In genomic region chr3:182115328-182116045, GRCh38 we compare ENCODE assay signal across 19 cellular contexts.
DNase-seq lines count a peak whose midpoint lies in the region; TF ChIP-seq lines count a peak whose summit lies in the region.
"Had no signal": no experiment of that assay in that cellular context is flagged by ENCODE, and none has a peak within 500 bp of the region (broad histone marks: within the 10 kb centered on the region; RNA-seq: fewer than 3 reads in every experiment).

No MANE protein-coding gene starts in this region.

- H3K36me3 ChIP-seq in neural progenitor cell = no peaks in the 10 kb centered on the region
- H3K36me3 ChIP-seq: MG63, Peyer's patch, SJCRH30 had no signal

- H3K36me3 Mint-ChIP-seq in neural progenitor cell = no peaks in the 10 kb centered on the region
- H3K36me3 Mint-ChIP-seq: CD4-positive, CD25-positive, alpha-beta regulatory T cell had no signal

- no peaks in the 10 kb centered on the region for H4K20me1 ChIP-seq in neural progenitor cell (ENCODE audit: low read depth)

- TF ChIP-seq CTCF in fibroblast of the aortic adventitia (IDR thresholded peaks at IDR 0.05; ENCODE audit: insufficient read depth, low read length) = no peak
- no peak for TF ChIP-seq CTCF in foreskin fibroblast (IDR thresholded peaks at IDR 0.05; ENCODE audit: low read depth, low read length)
- TF ChIP-seq CTCF in neural progenitor cell (IDR thresholded peaks at IDR 0.05) = no peak

- H3K4me1 ChIP-seq in neural progenitor cell = peaks cover 2% of the 10 kb centered on the region
- H3K4me1 ChIP-seq: Peyer's patch, SJCRH30 had no signal

- no peaks in the 10 kb centered on the region for H3K27me3 Mint-ChIP-seq in neural progenitor cell (ENCODE audit: insufficient read depth, low read depth)
- H3K27me3 Mint-ChIP-seq: CD4-positive, CD25-positive, alpha-beta regulatory T cell had no signal

- H3K9me3 ChIP-seq in neural progenitor cell (ENCODE audit: low read depth) = no peaks in the 10 kb centered on the region
- H3K9me3 ChIP-seq: MG63, Peyer's patch, SJCRH30 had no signal

- no peak overlapping the region for H3K4me3 Mint-ChIP-seq in neural progenitor cell
- H3K4me3 Mint-ChIP-seq: CD4-positive, CD25-positive, alpha-beta regulatory T cell had no signal

- H3K9ac ChIP-seq in neural progenitor cell = no peak overlapping the region

- no peaks in the 10 kb centered on the region for H3K27me3 ChIP-seq in neural progenitor cell
- H3K27me3 ChIP-seq: MG63, Peyer's patch, SJCRH30 had no signal

- no peaks in the 10 kb centered on the region for H3F3A ChIP-seq in neural progenitor cell (ENCODE audit: low read depth)

- H3K4me1 Mint-ChIP-seq in neural progenitor cell = no peaks in the 10 kb centered on the region
- H3K4me1 Mint-ChIP-seq: CD4-positive, CD25-positive, alpha-beta regulatory T cell had no signal

- H3K4me3 ChIP-seq in fibroblast of the aortic adventitia (ENCODE audit: low read depth, low read length) (no peak overlapping the region), foreskin fibroblast (ENCODE audit: low read depth in 1 of 2, low read length in 2 of 2) (no peak overlapping the region), neural progenitor cell (no peak overlapping the region)
- H3K4me3 ChIP-seq: K562, MG63, Peyer's patch, SJCRH30 had no signal

- no peaks in the 10 kb centered on the region for H3K79me2 ChIP-seq in neural progenitor cell (ENCODE audit: low read depth)

- H3K27ac Mint-ChIP-seq in neural progenitor cell = no peak overlapping the region
- H3K27ac Mint-ChIP-seq: CD4-positive, CD25-positive, alpha-beta regulatory T cell had no signal

- peak; percentile 94 for DNase-seq in DMS 273 (lab: John Stamatoyannopoulos, UW; ENCODE audit: unreplicated experiment)
- peak; percentile 81 to 88 for DNase-seq in NCI-H446 (lab: John Stamatoyannopoulos, UW)
- peak; percentile 50 for DNase-seq in astrocyte of the hippocampus (ENCODE audit: low read depth, low spot score)
- DNase-seq in fibroblast of the aortic adventitia (ENCODE audit: low read depth) = peak; percentile 12
- DNase-seq in foreskin fibroblast = no peak
- no peak for DNase-seq in cortex of kidney (lab: John Stamatoyannopoulos, UW)
- DNase-seq in neural progenitor cell (ENCODE audit: low spot score) = no peak
- DNase-seq: CD4-positive, CD25-positive, alpha-beta regulatory T cell; COR-L47; DMS153; H7; MG63; NCI-H1417 treated with DMSO at 0.1 percent for 48 hours; NCI-H2029; NCI-H510A treated with DMSO at 0.1 percent for 48 hours; NCI-H774; Peyer's patch; SJCRH30 had no signal

- H3K27ac ChIP-seq in neural progenitor cell = no peak overlapping the region
- H3K27ac ChIP-seq: Peyer's patch, SJCRH30 had no signal

- H3K9me3 Mint-ChIP-seq in neural progenitor cell = peaks cover 7% of the 10 kb centered on the region

- H2AFZ ChIP-seq in neural progenitor cell (replicated peaks) = no peak overlapping the region

- no peak overlapping the region for H3K4me2 ChIP-seq in neural progenitor cell

Comparison
In these comparisons a context has a peak if more than half of its experiments do, and no peak if none do; other contexts are left out.
1. DNase-seq: peak in DMS 273 (single experiment), NCI-H446 (2 of 2), astrocyte of the hippocampus (single experiment) and fibroblast of the aortic adventitia (single experiment); none in foreskin fibroblast (0 of 2), cortex of kidney (single experiment) and neural progenitor cell (single experiment).